Comparison of ENCODE assay signal across 8 cellular contexts in the genomic region with DNA sequence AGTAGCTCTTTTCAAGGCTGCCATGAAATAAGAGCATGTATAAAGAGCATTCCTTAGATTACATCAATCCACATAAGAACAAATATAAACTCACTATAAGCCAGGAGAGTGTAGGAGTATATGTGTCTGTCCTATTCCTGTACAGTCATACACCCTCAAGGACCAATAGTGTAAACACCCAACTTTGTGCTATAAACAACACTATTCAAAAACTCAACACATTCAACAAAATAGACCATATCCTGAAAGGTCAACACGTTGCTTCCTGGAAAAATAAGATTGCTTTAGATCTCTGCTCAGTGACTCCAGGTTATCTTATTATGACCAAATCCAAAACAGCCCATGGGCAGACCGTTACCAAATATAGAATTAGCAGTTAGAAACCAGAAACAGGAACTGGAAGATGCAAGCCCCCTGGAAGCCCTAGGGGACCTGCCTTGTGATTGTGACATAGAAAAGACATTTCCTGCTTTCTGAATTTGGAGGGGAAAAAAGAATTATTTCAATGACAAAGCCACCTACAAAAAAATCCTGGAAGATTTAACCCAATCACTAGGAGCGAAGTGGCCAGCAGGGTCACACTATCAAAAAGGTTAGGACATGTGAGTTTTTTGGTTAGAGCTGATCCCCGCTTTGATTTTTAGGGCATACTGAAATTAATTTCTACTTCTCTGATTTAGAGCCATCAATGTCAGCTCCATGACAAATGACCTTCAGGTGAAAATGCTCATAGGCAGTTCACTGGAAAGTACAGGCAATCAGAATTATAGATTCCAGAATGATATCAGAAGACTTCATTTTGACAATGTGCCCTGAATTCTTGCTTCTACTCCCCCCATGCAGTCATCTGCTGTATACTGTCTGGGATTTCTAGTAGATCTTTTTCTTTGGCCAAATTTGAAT. TPM values are rescaled to one million over a fixed set of nuclear protein-coding genes. Genes with fewer than 3 reads are reported as not detected.
A peak's percentile ranks its signal among the peaks of the same experiment; 100 is the strongest.
DNase-seq lines count a peak whose midpoint lies in the region; ATAC-seq and TF ChIP-seq lines count a peak whose summit lies in the region.

No MANE protein-coding gene starts in this region.

- H3K9me3 ChIP-seq in cardiac muscle cell (ENCODE audit: low read depth), result no peaks in the 10 kb centered on the region

- no peak for TF ChIP-seq CTCF in cardiac muscle cell (IDR thresholded peaks at IDR 0.05; ENCODE audit: low read depth, low read length)

- peak overlapping the region; percentile 82 for H3K27ac ChIP-seq in cardiac muscle cell

- peaks cover 45% of the 10 kb centered on the region for H3K4me1 ChIP-seq in cardiac muscle cell (ENCODE audit: low read depth)

- no peaks in the 10 kb centered on the region for H3K27me3 ChIP-seq in cardiac muscle cell

- no peaks in the 10 kb centered on the region for H3K36me3 ChIP-seq in cardiac muscle cell

- peak overlapping the region; percentile 57 for H3K4me3 ChIP-seq in GM08714 (ENCODE audit: low read length)
- H3K4me3 ChIP-seq in cardiac muscle cell, result no peak overlapping the region

- peak; percentile 79 for ATAC-seq in GM21825 (IDR thresholded peaks at IDR 0.05; ENCODE audit: unreplicated experiment)
- no peak for ATAC-seq in GM18520 (IDR thresholded peaks at IDR 0.05; ENCODE audit: unreplicated experiment)

- DNase-seq in OCI-M1 (lab: John Stamatoyannopoulos, UW) (peak; percentile 90), cardiac muscle cell (ENCODE audit: low read depth in 1 of 2, low spot score in 1 of 2) (peak; percentile 11 to 33), cerebellar cortex (ENCODE audit: low spot score) (no peak), NCI-H1694 (lab: John Stamatoyannopoulos, UW) (no peak), T1000 (lab: John Stamatoyannopoulos, UW) (no peak)

RNA-seq across cellular contexts. Expression of gene LRRC8C, which starts 59.9 kb away (rescaled TPM):
- total RNA-seq in cardiac muscle cell, result 3.4 and 4.3 TPM in 2 replicates
- 2.3 and 6.5 TPM in 2 replicates for polyA plus RNA-seq in cardiac muscle cell

Comparison
In these comparisons a context has a peak if more than half of its experiments do, and no peak if none do; other contexts are left out.
1. DNase-seq: peak in OCI-M1 (single experiment) and cardiac muscle cell (2 of 2); none in cerebellar cortex (single experiment), NCI-H1694 (single experiment) and T1000 (single experiment).